Comparison of ENCODE assay signal across 15 cellular contexts in the genomic region with DNA sequence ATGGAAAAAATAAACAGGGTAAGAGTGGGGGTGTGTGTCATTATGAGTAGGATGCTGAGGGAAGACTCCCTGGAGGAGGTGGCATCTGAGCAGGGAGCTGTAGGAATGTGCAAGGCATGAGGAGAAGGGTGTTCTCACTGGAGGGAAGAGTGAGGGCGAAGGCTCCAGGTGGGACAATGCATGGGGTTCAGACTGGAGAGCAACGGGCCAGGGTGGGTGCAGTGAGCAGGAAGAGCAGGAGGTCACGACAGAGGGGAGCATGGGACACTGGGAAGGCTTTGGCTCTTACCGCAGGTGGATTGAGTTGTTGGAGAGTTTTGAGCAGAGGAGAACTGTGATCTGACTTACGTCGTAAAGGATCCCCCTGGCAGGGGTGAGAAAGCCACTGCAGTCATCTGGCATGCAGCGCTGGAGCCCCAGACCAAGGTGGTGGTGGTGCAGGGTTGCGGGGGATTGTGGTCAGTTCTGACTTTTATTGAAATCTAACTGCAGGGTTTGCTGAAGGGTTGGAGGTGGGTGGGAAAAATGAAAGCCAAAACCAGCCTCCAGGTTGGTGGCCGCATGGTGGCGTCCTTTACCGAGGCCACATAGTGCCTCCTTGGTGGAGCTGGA. TPM values are rescaled to one million over a fixed set of nuclear protein-coding genes. Genes with fewer than 3 reads are reported as not detected.
A peak's percentile ranks its signal among the peaks of the same experiment; 100 is the strongest.
DNase-seq lines count a peak whose midpoint lies in the region; ATAC-seq, FAIRE-seq and TF ChIP-seq lines count a peak whose summit lies in the region.
"Not testable (repeated sequence)": the region's sequence is repeated elsewhere in the genome, so short reads cannot be mapped to it uniquely, and the experiment has no call there.
"Had no signal": no experiment of that assay in that cellular context is flagged by ENCODE, and none has a peak within 500 bp of the region (broad histone marks: within the 10 kb centered on the region; RNA-seq: fewer than 3 reads in every experiment).

No MANE protein-coding gene starts in this region.

- H3K27me3 Mint-ChIP-seq in T-helper 1 cell treated with Interleukin-12 subunit alpha and Interleukin-12 subunit beta and Interleukin-4 antibody, amounts not matched to agents 30 μg/mL and 1 μg/mL, for 36 hours (ENCODE audit: low read depth); activated naive CD8-positive, alpha-beta T cell treated with anti-CD3 and anti-CD28 coated beads, Interleukin-2, amount 10 ng/mL, durations not matched to agents 7 days and 5 days; neural progenitor cell (ENCODE audit: insufficient read depth, low read depth); progenitor cell of endocrine pancreas: not testable (repeated sequence)

- peak in 1 of 3 experiments; percentile 10; a peak in 1 of 4 replicates for TF ChIP-seq CTCF in H1 (IDR thresholded peaks at IDR 0.05; ENCODE audit: control extremely low read depth in 1 of 3, insufficient read depth in 1 of 3, low read depth in 1 of 3, low read length in 3 of 3)
- not testable (repeated sequence) for TF ChIP-seq CTCF in esophagus muscularis mucosa (IDR thresholded peaks at IDR 0.05); neural progenitor cell (IDR thresholded peaks at IDR 0.05); progenitor cell of endocrine pancreas (IDR thresholded peaks at IDR 0.05; ENCODE audit: unreplicated experiment)

- ATAC-seq in activated naive CD8-positive, alpha-beta T cell treated with anti-CD3 and anti-CD28 coated beads, Interleukin-2, amount 10 ng/mL, durations not matched to agents 7 days and 5 days (ENCODE audit: low read depth): not testable (repeated sequence)

- intact Hi-C loops in esophagus muscularis mucosa (cut with DNase I): loop anchor here (10.0 kb wide), 1 partner anchor 292 kb away; the partner anchor contains the start of gene GGT5

- not testable (repeated sequence) for TF ChIP-seq RAD21 in H1 (IDR thresholded peaks at IDR 0.05 in 1 of 2, conservative IDR thresholded peaks at IDR 0.05 in 1 of 2; ENCODE audit: low read depth in 2 of 2, low read length in 2 of 2)

- H4K91ac ChIP-seq in H1 (replicated peaks; ENCODE audit: insufficient read length, low read length): not testable (repeated sequence)
- H4K91ac ChIP-seq in mesenchymal stem cell (ENCODE audit: low read length): peak overlapping the region; percentile 27

- H3K56ac ChIP-seq in H1 (replicated peaks; ENCODE audit: insufficient read length, low read depth, low read length): not testable (repeated sequence)

- not testable (repeated sequence) for H4K8ac ChIP-seq in H1 (ENCODE audit: extremely low read depth, insufficient read depth, low read length); mesenchymal stem cell (ENCODE audit: low read length)

- not testable (repeated sequence) for H2AFZ ChIP-seq in H1 (ENCODE audit: low read length); mesenchymal stem cell (ENCODE audit: low read depth, low read length); neural progenitor cell (replicated peaks)

- not testable (repeated sequence) for H3K36me3 ChIP-seq in H1 (ENCODE audit: control insufficient read depth in 2 of 4, insufficient read depth in 4 of 4, low read length in 3 of 4); esophagus muscularis mucosa; mesenchymal stem cell (ENCODE audit: control insufficient read depth in 1 of 2, insufficient read depth in 2 of 2, low read depth in 1 of 2, low read length in 2 of 2); neural progenitor cell

- not testable (repeated sequence) for H3K4me3 Mint-ChIP-seq in T-helper 1 cell treated with Interleukin-12 subunit alpha and Interleukin-12 subunit beta and Interleukin-4 antibody, amounts not matched to agents 30 μg/mL and 1 μg/mL, for 36 hours; activated naive CD8-positive, alpha-beta T cell treated with anti-CD3 and anti-CD28 coated beads, Interleukin-2, amount 10 ng/mL, durations not matched to agents 7 days and 5 days; progenitor cell of endocrine pancreas (ENCODE audit: low read depth)
- H3K4me3 Mint-ChIP-seq in neural progenitor cell: peak overlapping the region; percentile 21

- H3K79me2 ChIP-seq in H1 (ENCODE audit: control insufficient read depth in 1 of 2, insufficient read depth in 2 of 2, low read length in 2 of 2); neural progenitor cell (ENCODE audit: low read depth): not testable (repeated sequence)

- H3K9me3 ChIP-seq in H1 (ENCODE audit: insufficient read depth in 2 of 2, low read depth in 1 of 2, low read length in 1 of 2); esophagus muscularis mucosa; mesenchymal stem cell (ENCODE audit: control insufficient read depth, low read length); neural progenitor cell (ENCODE audit: low read depth): not testable (repeated sequence)

- not testable (repeated sequence) for H3K4me1 Mint-ChIP-seq in T-helper 1 cell treated with Interleukin-12 subunit alpha and Interleukin-12 subunit beta and Interleukin-4 antibody, amounts not matched to agents 30 μg/mL and 1 μg/mL, for 36 hours (ENCODE audit: low read depth); activated naive CD8-positive, alpha-beta T cell treated with anti-CD3 and anti-CD28 coated beads, Interleukin-2, amount 10 ng/mL, durations not matched to agents 7 days and 5 days; progenitor cell of endocrine pancreas (ENCODE audit: low read depth)
- H3K4me1 Mint-ChIP-seq in neural progenitor cell: peaks cover 15% of the 10 kb centered on the region

- H3K36me3 Mint-ChIP-seq in T-helper 1 cell treated with Interleukin-12 subunit alpha and Interleukin-12 subunit beta and Interleukin-4 antibody, amounts not matched to agents 30 μg/mL and 1 μg/mL, for 36 hours (ENCODE audit: low read depth); activated naive CD8-positive, alpha-beta T cell treated with anti-CD3 and anti-CD28 coated beads, Interleukin-2, amount 10 ng/mL, durations not matched to agents 7 days and 5 days; neural progenitor cell; progenitor cell of endocrine pancreas (ENCODE audit: insufficient read depth): not testable (repeated sequence)

- not testable (repeated sequence) for H3K27ac ChIP-seq in H1 (ENCODE audit: low read depth, low read length); esophagus muscularis mucosa (replicated peaks in 1 of 4); mesenchymal stem cell (ENCODE audit: low read length, poor library complexity, severe bottlenecking); neural progenitor cell

- not testable (repeated sequence) for H3K23me2 ChIP-seq in H1 (ENCODE audit: low read depth, low read length)

- TF ChIP-seq POLR2A in H1 (IDR thresholded peaks at IDR 0.05; ENCODE audit: control extremely low read depth in 1 of 2, low read depth in 2 of 2, low read length in 2 of 2); esophagus muscularis mucosa (IDR thresholded peaks at IDR 0.05; ENCODE audit: low read depth): not testable (repeated sequence)

- CTCF ChIA-PET in H1 (lab: Charles Lee; ENCODE audit: partially characterized antibody): not testable (repeated sequence)

- not testable (repeated sequence) for H3K4me3 ChIP-seq in H1 (ENCODE audit: extremely low read depth in 1 of 4, insufficient read depth in 2 of 4, low read depth in 3 of 4, low read length in 4 of 4); esophagus muscularis mucosa; mesenchymal stem cell (ENCODE audit: insufficient read depth in 1 of 2, low read depth in 1 of 2, low read length in 2 of 2); neural progenitor cell

- not testable (repeated sequence) for H3K9me3 Mint-ChIP-seq in T-helper 1 cell treated with Interleukin-12 subunit alpha and Interleukin-12 subunit beta and Interleukin-4 antibody, amounts not matched to agents 30 μg/mL and 1 μg/mL, for 36 hours; activated naive CD8-positive, alpha-beta T cell treated with anti-CD3 and anti-CD28 coated beads, Interleukin-2, amount 10 ng/mL, durations not matched to agents 7 days and 5 days; neural progenitor cell; progenitor cell of endocrine pancreas (ENCODE audit: low read depth)

- not testable (repeated sequence) for H3F3A ChIP-seq in neural progenitor cell (ENCODE audit: low read depth)

- H4K5ac ChIP-seq in H1 (ENCODE audit: insufficient read length, low read depth, low read length): peak overlapping the region; percentile 15

- peak overlapping the region; percentile 61; the same call in 1 of the 2 replicates for H2BK20ac ChIP-seq in H1 (ENCODE audit: low read length)

- H3K79me1 ChIP-seq in H1 (ENCODE audit: low read depth, low read length); mesenchymal stem cell (replicated peaks; ENCODE audit: low read length, poor library complexity, severe bottlenecking): not testable (repeated sequence)

- not testable (repeated sequence) for TF ChIP-seq EP300 in H1 (IDR thresholded peaks at IDR 0.05; ENCODE audit: borderline replicate concordance in 1 of 2, low read depth in 2 of 2, low read length in 2 of 2); esophagus muscularis mucosa (IDR thresholded peaks at IDR 0.05)

- 70% methylated on average over 11 of the region's 11 CpGs; no CpG with 5 or more reads in 1 of the 2 experiments for WGBS in H1 (ENCODE audit: extremely low coverage in 1 of 2, insufficient coverage in 1 of 2, insufficient read length in 1 of 2, insufficient replicate concordance in 2 of 2, low coverage in 1 of 2, low lambda C conversion rate in 2 of 2, missing lambda C conversion rate in 1 of 2), 2 experiments
- WGBS in esophagus muscularis mucosa: 72% methylated on average over 11 of the region's 11 CpGs
- WGBS in mesenchymal stem cell: 76% methylated on average over 11 of the region's 11 CpGs

- H3K4me2 ChIP-seq in H1 (ENCODE audit: insufficient read depth in 1 of 2, low read depth in 2 of 2, low read length in 2 of 2); mesenchymal stem cell (ENCODE audit: low read length, poor library complexity, severe bottlenecking); neural progenitor cell: not testable (repeated sequence)

- not testable (repeated sequence) for DNase-seq in activated naive CD8-positive, alpha-beta T cell treated with anti-CD3 and anti-CD28 coated beads, Interleukin-2, amount 10 ng/mL, durations not matched to agents 7 days and 5 days; H1 (ENCODE audit: low read depth in 1 of 2, low spot score in 2 of 2); mesenchymal stem cell; neural progenitor cell (ENCODE audit: low spot score); progenitor cell of endocrine pancreas (ENCODE audit: low spot score, unreplicated experiment)
- peak; percentile 55 for DNase-seq in esophagus muscularis mucosa (ENCODE audit: extremely low spot score)

- not testable (repeated sequence) for H3K9ac ChIP-seq in H1 (replicated peaks in 1 of 4; ENCODE audit: extremely low read depth in 1 of 4, low read depth in 3 of 4, low read length in 3 of 4); mesenchymal stem cell (ENCODE audit: low read length); neural progenitor cell

- not testable (repeated sequence) for H4K20me1 ChIP-seq in H1 (replicated peaks in 1 of 2; ENCODE audit: control insufficient read depth in 1 of 2, insufficient read depth in 2 of 2, low read length in 2 of 2); neural progenitor cell (ENCODE audit: low read depth)

- not testable (repeated sequence) for H3K14ac ChIP-seq in H1 (ENCODE audit: insufficient read length); mesenchymal stem cell (ENCODE audit: low read length in 2 of 2)

- peaks cover 3 to 10% (median 6%) of the 10 kb centered on the region in 4 experiments for H3K4me1 ChIP-seq in H1 (replicated peaks in 1 of 4; ENCODE audit: control insufficient read depth in 3 of 4, insufficient read depth in 4 of 4, low read length in 3 of 4)
- H3K4me1 ChIP-seq in esophagus muscularis mucosa; mesenchymal stem cell (ENCODE audit: control insufficient read depth, insufficient read depth, low read depth, low read length); neural progenitor cell: not testable (repeated sequence)

- H2BK120ac ChIP-seq in H1 (replicated peaks; ENCODE audit: low read depth, low read length); mesenchymal stem cell (ENCODE audit: low read depth, low read length): not testable (repeated sequence)

- not testable (repeated sequence) for FAIRE-seq in H1 (lab: Jason Lieb, UNC)

- 0 out of 2 replicates have a peak overlapping the region, but pooled peaks have one; percentile 53 for H2BK15ac ChIP-seq in H1 (ENCODE audit: low read length)
- H2BK15ac ChIP-seq in mesenchymal stem cell (ENCODE audit: low read depth, poor library complexity, severe bottlenecking): not testable (repeated sequence)

- not testable (repeated sequence) for H3K27me3 ChIP-seq in H1 (replicated peaks in 1 of 4; ENCODE audit: control insufficient read depth in 3 of 4, extremely low read depth in 1 of 4, insufficient read depth in 3 of 4, low read length in 3 of 4); esophagus muscularis mucosa; mesenchymal stem cell (ENCODE audit: control insufficient read depth in 1 of 2, insufficient read depth in 1 of 2, low read length in 2 of 2); neural progenitor cell

- not testable (repeated sequence) for H3K23ac ChIP-seq in H1 (ENCODE audit: insufficient read length); mesenchymal stem cell (ENCODE audit: low read length in 2 of 2)

- not testable (repeated sequence) for H3K4ac ChIP-seq in H1 (replicated peaks; ENCODE audit: insufficient read length, low read depth, low read length); mesenchymal stem cell (ENCODE audit: low read depth in 1 of 2, low read length in 2 of 2)

- H2AK5ac ChIP-seq in H1 (ENCODE audit: low read depth, low read length): 0 out of 2 replicates have a peak overlapping the region, but pooled peaks have one; percentile 65
- H2AK5ac ChIP-seq in mesenchymal stem cell (ENCODE audit: low read length, severe bottlenecking): not testable (repeated sequence)

- H2BK5ac ChIP-seq in H1 (ENCODE audit: low read depth, low read length): peak overlapping the region; percentile 60; the same call in 1 of the 2 replicates
- not testable (repeated sequence) for H2BK5ac ChIP-seq in mesenchymal stem cell (ENCODE audit: low read depth, low read length, poor library complexity, severe bottlenecking)

- H2BK12ac ChIP-seq in H1 (ENCODE audit: low read depth, low read length): peak overlapping the region; percentile 92; the same call in 1 of the 2 replicates
- not testable (repeated sequence) for H2BK12ac ChIP-seq in mesenchymal stem cell (ENCODE audit: low read length in 2 of 2)

- POLR2A ChIA-PET in activated naive CD8-positive, alpha-beta T cell treated with anti-CD3 and anti-CD28 coated beads, Interleukin-2, amount 10 ng/mL, durations not matched to agents 7 days and 5 days (lab: Charles Lee); H1 (lab: Charles Lee; ENCODE audit: partially characterized antibody): not testable (repeated sequence)

- H3K18ac ChIP-seq in H1 (ENCODE audit: extremely low read depth, low read length): peak overlapping the region; percentile 13; the same call in 1 of the 2 replicates
- not testable (repeated sequence) for H3K18ac ChIP-seq in mesenchymal stem cell (ENCODE audit: low read depth in 1 of 2, low read length in 2 of 2)

- peak overlapping the region; percentile 58 for H3K27ac Mint-ChIP-seq in T-helper 1 cell treated with Interleukin-12 subunit alpha and Interleukin-12 subunit beta and Interleukin-4 antibody, amounts not matched to agents 30 μg/mL and 1 μg/mL, for 36 hours
- peak overlapping the region; percentile 49 for H3K27ac Mint-ChIP-seq in activated naive CD8-positive, alpha-beta T cell treated with anti-CD3 and anti-CD28 coated beads, Interleukin-2, amount 10 ng/mL, durations not matched to agents 7 days and 5 days
- H3K27ac Mint-ChIP-seq in neural progenitor cell: peak overlapping the region; percentile 81
- H3K27ac Mint-ChIP-seq in progenitor cell of endocrine pancreas: peak overlapping the region; percentile 2

RNA-seq across cellular contexts. Expression of gene GSTT2B, which starts 8.1 kb away (rescaled TPM):
- total RNA-seq in activated naive CD8-positive, alpha-beta T cell treated with anti-CD3 and anti-CD28 coated beads, Interleukin-2, amount 10 ng/mL, durations not matched to agents 7 days and 5 days: not detected
- total RNA-seq in H1 (2021; fragmentation: NEBNext Ultra II Directional; extraction: Animal tissue kit (Norgen Biotek cat#: 25700)): 4.7 and 6.3 TPM in 2 replicates
- polyA plus RNA-seq in H1 (2011; rRNA removed): 13.3 and 13.5 TPM in 2 replicates
- polyA plus RNA-seq in H1 (2011; cell fraction: cytosol; rRNA removed): 14.8 TPM
- polyA plus RNA-seq in H1 (2011; cell fraction: nucleus; rRNA removed): 35.3 TPM
- 5.7 to 10.8 TPM (median 10.0 TPM) in 4 replicates for polyA plus RNA-seq in H1 (2012, experiment 1 of 2)
- 3.2 TPM for polyA plus RNA-seq in H1 (2012, experiment 2 of 2)
- 9.2 TPM for polyA plus RNA-seq in H1 (2013, experiment 1 of 2)
- 7.4 TPM for polyA plus RNA-seq in H1 (2013, experiment 2 of 2)
- 0.88 and 1.4 TPM in 2 replicates for polyA minus RNA-seq in H1 (2011; rRNA and poly(A)+ RNA removed)
- 3.4 TPM for polyA minus RNA-seq in H1 (2011; cell fraction: cytosol; rRNA and poly(A)+ RNA removed)
- polyA minus RNA-seq in H1 (2011; cell fraction: nucleus; rRNA and poly(A)+ RNA removed): 3.0 TPM
- total RNA-seq in esophagus muscularis mucosa: 1 to 10 TPM in 3 of 4 donors, not detected in 1; 3.4 to 9.9 (median 7.5) TPM
- 3.9 TPM for polyA plus RNA-seq in mesenchymal stem cell (2013, experiment 1 of 2)
- 3.6 TPM for polyA plus RNA-seq in mesenchymal stem cell (2013, experiment 2 of 2)
- 0.19 TPM in 1 of 2 replicates, not detected in the other for total RNA-seq in neural progenitor cell (ENCODE audit: low replicate concordance)
- 4.8 and 5.4 TPM in 2 replicates for total RNA-seq in progenitor cell of endocrine pancreas
- total RNA-seq: CD4-positive, alpha-beta memory T cell; G401 had no signal
- polyA plus RNA-seq: CD4-positive, alpha-beta memory T cell had no signal

RNA-seq across cellular contexts. Expression of gene DDTL, which starts 13.8 kb away (rescaled TPM):
- not detected for total RNA-seq in activated naive CD8-positive, alpha-beta T cell treated with anti-CD3 and anti-CD28 coated beads, Interleukin-2, amount 10 ng/mL, durations not matched to agents 7 days and 5 days
- 1.7 and 2.1 TPM in 2 replicates for total RNA-seq in H1 (2021; fragmentation: NEBNext Ultra II Directional; extraction: Animal tissue kit (Norgen Biotek cat#: 25700))
- polyA plus RNA-seq in H1 (2011; rRNA removed): 2.2 and 3.1 TPM in 2 replicates
- polyA plus RNA-seq in H1 (2011; cell fraction: cytosol; rRNA removed): 2.4 TPM
- polyA plus RNA-seq in H1 (2011; cell fraction: nucleus; rRNA removed): 3.8 TPM
- polyA plus RNA-seq in H1 (2012, experiment 1 of 2): 4.3 to 5.2 TPM (median 4.8 TPM) in 4 replicates
- polyA plus RNA-seq in H1 (2012, experiment 2 of 2): 1.4 TPM
- 2.6 TPM for polyA plus RNA-seq in H1 (2013, experiment 1 of 2)
- polyA plus RNA-seq in H1 (2013, experiment 2 of 2): 2.1 TPM
- 4.0 TPM in 2 replicates for polyA minus RNA-seq in H1 (2011; rRNA and poly(A)+ RNA removed)
- 3.0 TPM for polyA minus RNA-seq in H1 (2011; cell fraction: cytosol; rRNA and poly(A)+ RNA removed)
- polyA minus RNA-seq in H1 (2011; cell fraction: nucleus; rRNA and poly(A)+ RNA removed): 11.4 TPM
- total RNA-seq in esophagus muscularis mucosa (1 to 10 TPM in 2 of 4 donors, under 1 TPM in 1, not detected in 1; 0.91 to 3.2 (median 2.2) TPM), neural progenitor cell (ENCODE audit: low replicate concordance) (not detected in 2 replicates), progenitor cell of endocrine pancreas (not detected in 2 replicates)
- 1.4 TPM for polyA plus RNA-seq in mesenchymal stem cell (2013, experiment 1 of 2)
- polyA plus RNA-seq in mesenchymal stem cell (2013, experiment 2 of 2): 1.2 TPM
- total RNA-seq: A673, G401 had no signal

RNA-seq across cellular contexts. Expression of gene DDT, which starts 21.3 kb away (rescaled TPM):
- total RNA-seq in activated naive CD8-positive, alpha-beta T cell treated with anti-CD3 and anti-CD28 coated beads, Interleukin-2, amount 10 ng/mL, durations not matched to agents 7 days and 5 days: 100 to 1,000 TPM; 133 TPM
- 106 and 110 TPM in 2 replicates for total RNA-seq in H1 (2021; fragmentation: NEBNext Ultra II Directional; extraction: Animal tissue kit (Norgen Biotek cat#: 25700))
- polyA plus RNA-seq in H1 (2011; rRNA removed): 336 and 341 TPM in 2 replicates
- 239 TPM for polyA plus RNA-seq in H1 (2011; cell fraction: cytosol; rRNA removed)
- polyA plus RNA-seq in H1 (2011; cell fraction: nucleus; rRNA removed): 299 TPM
- 77.4 to 157 TPM (median 151 TPM) in 4 replicates for polyA plus RNA-seq in H1 (2012, experiment 1 of 2)
- 258 TPM for polyA plus RNA-seq in H1 (2012, experiment 2 of 2)
- polyA plus RNA-seq in H1 (2013, experiment 1 of 2): 367 TPM
- polyA plus RNA-seq in H1 (2013, experiment 2 of 2): 318 TPM
- polyA minus RNA-seq in H1 (2011; rRNA and poly(A)+ RNA removed): 16.2 and 20.8 TPM in 2 replicates
- polyA minus RNA-seq in H1 (2011; cell fraction: cytosol; rRNA and poly(A)+ RNA removed): 38.9 TPM
- 38.0 TPM for polyA minus RNA-seq in H1 (2011; cell fraction: nucleus; rRNA and poly(A)+ RNA removed)
- 100 to 1,000 TPM; 107 to 184 (median 153) TPM for total RNA-seq in esophagus muscularis mucosa
- 185 TPM for polyA plus RNA-seq in mesenchymal stem cell (2013, experiment 1 of 2)
- 184 TPM for polyA plus RNA-seq in mesenchymal stem cell (2013, experiment 2 of 2)
- total RNA-seq in neural progenitor cell (ENCODE audit: low replicate concordance): 34.5 and 85.3 TPM in 2 replicates
- total RNA-seq in progenitor cell of endocrine pancreas: 93.3 and 102 TPM in 2 replicates
- total RNA-seq: G401 had no signal

RNA-seq across cellular contexts. Expression of gene GSTT2, which starts 27.0 kb away (rescaled TPM):
- not detected for total RNA-seq in activated naive CD8-positive, alpha-beta T cell treated with anti-CD3 and anti-CD28 coated beads, Interleukin-2, amount 10 ng/mL, durations not matched to agents 7 days and 5 days
- 1.1 and 1.9 TPM in 2 replicates for total RNA-seq in H1 (2021; fragmentation: NEBNext Ultra II Directional; extraction: Animal tissue kit (Norgen Biotek cat#: 25700))
- polyA plus RNA-seq in H1 (2011; rRNA removed): 1.2 and 1.5 TPM in 2 replicates
- polyA plus RNA-seq in H1 (2011; cell fraction: cytosol; rRNA removed): 0.59 TPM
- polyA plus RNA-seq in H1 (2011; cell fraction: nucleus; rRNA removed): 2.0 TPM
- polyA plus RNA-seq in H1 (2012, experiment 1 of 2): 0.57 to 2.7 TPM (median 1.5 TPM) in 4 replicates
- polyA plus RNA-seq in H1 (2012, experiment 2 of 2): 0.68 TPM
- 0.67 TPM for polyA plus RNA-seq in H1 (2013, experiment 1 of 2)
- polyA plus RNA-seq in H1 (2013, experiment 2 of 2): 0.92 TPM
- polyA minus RNA-seq in H1 (2011; rRNA and poly(A)+ RNA removed): not detected in 2 replicates
- polyA minus RNA-seq in H1 (2011; cell fraction: cytosol; rRNA and poly(A)+ RNA removed): 1.7 TPM
- not detected for polyA minus RNA-seq in H1 (2011; cell fraction: nucleus; rRNA and poly(A)+ RNA removed)
- total RNA-seq in esophagus muscularis mucosa (1 to 10 TPM in 2 of 4 donors, not detected in 2; 1.1 to 1.5 TPM), neural progenitor cell (ENCODE audit: low replicate concordance) (not detected in 2 replicates), progenitor cell of endocrine pancreas (0.47 and 0.60 TPM in 2 replicates)
- polyA plus RNA-seq in mesenchymal stem cell (2013, experiment 1 of 2): 1.4 TPM
- 1.3 TPM for polyA plus RNA-seq in mesenchymal stem cell (2013, experiment 2 of 2)
- total RNA-seq: A172; A673; CD4-positive, alpha-beta memory T cell; Daoy; G401; GM23338 had no signal
- polyA plus RNA-seq: CD4-positive, alpha-beta memory T cell had no signal

RNA-seq across cellular contexts. Expression of gene GSTT4, which starts 52.4 kb away (rescaled TPM):
- not detected for total RNA-seq in activated naive CD8-positive, alpha-beta T cell treated with anti-CD3 and anti-CD28 coated beads, Interleukin-2, amount 10 ng/mL, durations not matched to agents 7 days and 5 days
- not detected in 2 replicates for total RNA-seq in H1 (2021; fragmentation: NEBNext Ultra II Directional; extraction: Animal tissue kit (Norgen Biotek cat#: 25700))
- 0.08 and 0.14 TPM in 2 replicates for polyA plus RNA-seq in H1 (2011; rRNA removed)
- not detected for polyA plus RNA-seq in H1 (2011; cell fraction: cytosol; rRNA removed)
- polyA plus RNA-seq in H1 (2011; cell fraction: nucleus; rRNA removed): not detected
- not detected in 4 replicates for polyA plus RNA-seq in H1 (2012, experiment 1 of 2)
- polyA plus RNA-seq in H1 (2012, experiment 2 of 2): not detected
- not detected for polyA plus RNA-seq in H1 (2013, experiment 1 of 2)
- 0.09 TPM for polyA plus RNA-seq in H1 (2013, experiment 2 of 2)
- not detected in 2 replicates for polyA minus RNA-seq in H1 (2011; rRNA and poly(A)+ RNA removed)
- not detected for polyA minus RNA-seq in H1 (2011; cell fraction: cytosol; rRNA and poly(A)+ RNA removed)
- not detected for polyA minus RNA-seq in H1 (2011; cell fraction: nucleus; rRNA and poly(A)+ RNA removed)
- not detected for total RNA-seq in esophagus muscularis mucosa
- not detected for polyA plus RNA-seq in mesenchymal stem cell (2013, experiment 1 of 2)
- not detected for polyA plus RNA-seq in mesenchymal stem cell (2013, experiment 2 of 2)
- not detected in 2 replicates for total RNA-seq in neural progenitor cell (ENCODE audit: low replicate concordance)
- not detected in 2 replicates for total RNA-seq in progenitor cell of endocrine pancreas
- total RNA-seq: A172; A673; Calu3; CD4-positive, alpha-beta memory T cell; Daoy; G401; GM23338 had no signal
- polyA plus RNA-seq: BJ; CD4-positive, alpha-beta memory T cell; GM23338 had no signal

Comparison
In these comparisons a context has a peak if more than half of its experiments do, and no peak if none do; other contexts are left out.
1. H3K27ac Mint-ChIP-seq: peak in every context shown above with its lines; median percentile 81 in neural progenitor cell; 58 in T-helper 1 cell treated with Interleukin-12 subunit alpha and Interleukin-12 subunit beta and Interleukin-4 antibody, amounts not matched to agents 30 μg/mL and 1 μg/mL, for 36 hours; 49 in activated naive CD8-positive, alpha-beta T cell treated with anti-CD3 and anti-CD28 coated beads, Interleukin-2, amount 10 ng/mL, durations not matched to agents 7 days and 5 days; 2 in progenitor cell of endocrine pancreas.